In genomic region chr11:65493367-65494176, GRCh38 we compare ENCODE assay signal across 8 cellular contexts. TPM values are rescaled to one million over a fixed set of nuclear protein-coding genes. Genes with fewer than 3 reads are reported as not detected.
DNase-seq lines count a peak whose midpoint lies in the region; ATAC-seq and TF ChIP-seq lines count a peak whose summit lies in the region.

No MANE protein-coding gene starts in this region.

- no peaks in the 10 kb centered on the region for H3K27me3 ChIP-seq in OCI-LY1 (ENCODE audit: insufficient read depth, low read length)
- no peaks in the 10 kb centered on the region for H3K27me3 ChIP-seq in duodenal mucosa (ENCODE audit: control insufficient read depth in 1 of 2, insufficient read depth in 2 of 2, low read length in 2 of 2)

- DNase-seq in myocyte (ENCODE audit: low read depth) (peak; percentile 94), ecto neural progenitor cell (ENCODE audit: low spot score) (no peak)
- no peak for DNase-seq in stimulated activated naive CD4-positive, alpha-beta T cell treated with Interleukin-2 at 50 U/mL for 16 hours (lab: John Stamatoyannopoulos, UW)

- no peak for ATAC-seq in HG03045 (IDR thresholded peaks at IDR 0.05; ENCODE audit: unreplicated experiment)
- no peak for ATAC-seq in GM21825 (IDR thresholded peaks at IDR 0.05; ENCODE audit: unreplicated experiment)

- H3K27ac ChIP-seq in OCI-LY1 (ENCODE audit: low read depth, low read length, poor library complexity, severe bottlenecking) (peak overlapping the region; percentile 83), duodenal mucosa (ENCODE audit: low read depth, low read length) (peak overlapping the region; percentile 85)

- TF ChIP-seq CTCF in OCI-LY1 (IDR thresholded peaks at IDR 0.05; ENCODE audit: low read length), result no peak

- H3K4me1 ChIP-seq in OCI-LY1 (ENCODE audit: insufficient read depth, low read length, severe bottlenecking) (peaks cover 90% of the 10 kb centered on the region), duodenal mucosa (ENCODE audit: control insufficient read depth in 1 of 2, insufficient read depth in 2 of 2, low read length in 2 of 2) (peaks cover 69 to 75% of the 10 kb centered on the region in 2 donors)

- H3F3A ChIP-seq in OCI-LY1 (ENCODE audit: insufficient read depth, low read length), result no peaks in the 10 kb centered on the region; the same call in 1 of the 2 replicates

- H4K20me1 ChIP-seq in OCI-LY1 (ENCODE audit: insufficient read depth, low read length), result no peaks in the 10 kb centered on the region

- H3K9me2 ChIP-seq in OCI-LY1 (ENCODE audit: low read depth, low read length), result no peaks in the 10 kb centered on the region

- H3K79me2 ChIP-seq in OCI-LY1 (ENCODE audit: insufficient read depth, low read length), result no peaks in the 10 kb centered on the region

- H3K36me3 ChIP-seq in OCI-LY1 (ENCODE audit: insufficient read depth, low read length), result no peaks in the 10 kb centered on the region
- H3K36me3 ChIP-seq in duodenal mucosa (ENCODE audit: control insufficient read depth in 1 of 2, insufficient read depth in 2 of 2, low read length in 2 of 2), result no peaks in the 10 kb centered on the region

- peak overlapping the region; percentile 26; the same call in 1 of the 2 replicates for H2AFZ ChIP-seq in OCI-LY1 (ENCODE audit: low read length)

- no peaks in the 10 kb centered on the region for H3K9me3 ChIP-seq in OCI-LY1 (ENCODE audit: low read length)
- no peaks in the 10 kb centered on the region for H3K9me3 ChIP-seq in duodenal mucosa (ENCODE audit: control insufficient read depth in 1 of 2, low read length in 2 of 2)

- H3K4me3 ChIP-seq in GM08714 (ENCODE audit: low read length) (peak overlapping the region; percentile 39; the same call in 1 of the 2 replicates), OCI-LY1 (ENCODE audit: low read depth, low read length, poor library complexity, severe bottlenecking) (no peak overlapping the region), duodenal mucosa (ENCODE audit: low read depth in 1 of 2, low read length in 2 of 2) (no peak overlapping the region)

- peak overlapping the region; percentile 22; the same call in 1 of the 2 replicates for H3K4me2 ChIP-seq in OCI-LY1 (ENCODE audit: low read length)

- peak overlapping the region; percentile 48 for H3K9ac ChIP-seq in OCI-LY1 (ENCODE audit: low read length)
- peak overlapping the region; percentile 48 to 79 for H3K9ac ChIP-seq in duodenal mucosa (ENCODE audit: low read depth in 1 of 2, low read length in 2 of 2)

RNA-seq across cellular contexts. Expression of gene MALAT1, which starts 5.3 kb away (rescaled TPM):
- 5,859 and 8,069 TPM in 2 replicates for total RNA-seq in myocyte
- polyA plus RNA-seq in myocyte (2012), result 1,663 TPM

RNA-seq across cellular contexts. Expression of gene SCYL1, which starts 31.3 kb away (rescaled TPM):
- 84.4 and 128 TPM in 2 replicates for total RNA-seq in myocyte
- 94.5 TPM for polyA plus RNA-seq in myocyte (2012)
